8 cellular contexts compared by ENCODE assay signal in the genomic region with DNA sequence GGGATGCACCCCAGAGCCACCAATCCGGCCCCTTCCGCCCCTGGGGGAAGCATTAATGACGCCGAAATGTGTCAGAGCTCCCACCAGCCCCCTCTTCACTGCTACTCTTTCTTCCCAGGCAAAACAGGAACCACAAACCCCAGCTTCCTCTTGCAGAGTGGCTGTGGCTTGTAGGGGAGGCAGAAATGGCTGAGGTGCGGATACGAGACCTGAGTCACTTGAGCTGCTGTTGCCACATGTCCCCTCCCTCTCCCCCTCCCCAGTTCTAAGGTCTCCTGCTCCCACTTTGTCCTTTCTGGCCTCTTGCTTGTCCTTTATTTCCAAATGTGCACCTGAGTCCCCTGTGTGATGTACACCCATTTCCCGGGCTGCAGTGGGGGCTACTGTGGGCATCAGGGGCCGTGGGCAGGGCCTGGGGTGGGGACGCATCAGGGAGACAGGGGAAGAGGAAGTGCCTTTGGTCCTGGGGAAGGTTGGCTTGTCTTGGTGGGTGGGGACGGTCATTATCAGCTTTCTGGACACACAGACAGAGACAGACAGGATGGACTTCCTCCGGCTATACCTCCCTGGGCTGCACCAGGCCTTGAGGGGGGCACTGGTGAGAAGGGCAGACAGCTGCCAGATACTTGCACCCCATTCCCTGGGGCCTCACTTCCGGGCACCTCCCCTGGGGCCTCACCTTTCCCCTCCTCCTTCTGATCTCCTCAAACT. TPM values are rescaled to one million over a fixed set of nuclear protein-coding genes. Genes with fewer than 3 reads are reported as not detected.
DNase-seq lines count a peak whose midpoint lies in the region; ATAC-seq lines count a peak whose summit lies in the region.

A gene with protein sequence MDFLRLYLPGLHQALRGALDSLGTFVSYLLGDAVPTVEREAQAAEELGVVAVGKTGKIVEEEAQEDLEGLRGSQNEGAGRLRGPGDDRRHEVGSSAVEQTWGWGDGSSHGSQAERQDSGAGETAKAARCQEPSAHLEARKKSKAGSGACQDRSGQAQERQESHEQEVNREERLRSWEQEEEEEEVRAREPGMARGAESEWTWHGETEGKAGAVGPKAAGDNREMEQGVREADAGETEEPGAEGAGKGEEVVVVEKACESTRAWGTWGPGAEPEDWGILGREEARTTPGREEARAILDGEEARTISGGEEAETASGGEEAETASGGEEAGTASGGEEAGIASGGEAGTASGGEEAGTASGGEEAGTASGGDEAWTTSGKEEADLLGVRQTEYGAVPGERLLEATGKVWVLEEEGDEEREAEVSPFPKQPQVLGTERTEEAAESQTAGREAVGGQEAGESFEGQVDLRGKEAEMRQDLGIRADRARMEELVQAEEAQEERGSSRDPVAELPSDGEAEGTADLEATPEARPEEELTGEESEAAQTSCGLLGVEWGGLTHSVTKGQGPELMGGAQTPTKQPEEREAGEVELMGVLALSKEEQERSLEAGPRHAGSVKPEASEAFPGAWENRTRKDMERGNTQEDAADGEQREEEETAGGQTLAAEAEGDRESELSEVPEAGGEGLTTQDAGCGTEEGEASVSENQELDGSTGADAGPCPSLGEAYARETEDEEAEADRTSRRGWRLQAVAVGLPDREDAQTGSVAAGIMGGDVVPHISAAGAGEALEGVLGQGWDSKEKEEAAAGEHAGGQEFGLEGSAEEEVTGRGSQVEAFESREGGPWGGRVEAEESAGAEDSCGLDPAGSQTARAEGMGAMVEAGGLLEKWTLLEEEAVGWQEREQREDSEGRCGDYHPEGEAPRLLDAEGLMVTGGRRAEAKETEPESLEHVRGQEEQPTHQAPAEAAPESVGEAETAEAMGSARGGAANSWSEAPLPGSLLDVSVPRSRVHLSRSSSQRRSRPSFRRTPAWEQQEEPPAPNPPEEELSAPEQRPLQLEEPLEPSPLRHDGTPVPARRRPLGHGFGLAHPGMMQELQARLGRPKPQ (plus strand): TSS at position 503 of the 711 bp plus-strand sequence. CDS start 39 bp downstream, at position 542.

- peak within 1 kb of the TSS; percentile 48 to 60 for H3K4me3 ChIP-seq in duodenal mucosa (ENCODE audit: low read depth in 1 of 2, low read length in 2 of 2)
- H3K4me3 ChIP-seq in MG63: no peak within 1 kb of the TSS

- H3K9me3 ChIP-seq in duodenal mucosa (ENCODE audit: control insufficient read depth in 1 of 2, low read length in 2 of 2) (no peaks in the 10 kb centered on the region), MG63 (no peaks in the 10 kb centered on the region)

- ATAC-seq in GM18868 (IDR thresholded peaks at IDR 0.05; ENCODE audit: unreplicated experiment) (peak; percentile 61), HG03469 (IDR thresholded peaks at IDR 0.05; ENCODE audit: unreplicated experiment) (peak; percentile 39)

- DNase-seq in activated CD4-positive, alpha-beta T cell treated with anti-CD3 and anti-CD28 coated beads for 1 hour: peak; percentile 72
- peak; percentile 70 to 76 for DNase-seq in stimulated activated CD4-positive, alpha-beta T cell treated with anti-CD3 and anti-CD28 coated beads, Interleukin-12 subunit alpha, Interleukin-12 subunit beta, amount 100 ng/mL, for 24 hours (ENCODE audit: low read depth in 2 of 2)
- DNase-seq in NCI-H1417 (lab: John Stamatoyannopoulos, UW) (no peak), MG63 (no peak), NCI-H82 (lab: John Stamatoyannopoulos, UW) (no peak)

- peak within 1 kb of the TSS; percentile 53 to 54 for H3K9ac ChIP-seq in duodenal mucosa (ENCODE audit: low read depth in 1 of 2, low read length in 2 of 2)

- no peaks in the 10 kb centered on the region for H3K27me3 ChIP-seq in duodenal mucosa (ENCODE audit: control insufficient read depth in 1 of 2, insufficient read depth in 2 of 2, low read length in 2 of 2)
- H3K27me3 ChIP-seq in MG63: no peaks in the 10 kb centered on the region

- H3K36me3 ChIP-seq in duodenal mucosa (ENCODE audit: control insufficient read depth in 1 of 2, insufficient read depth in 2 of 2, low read length in 2 of 2) (peaks cover 0 to 1% of the 10 kb centered on the region in 2 donors), MG63 (peaks cover under 1% of the 10 kb centered on the region; the same call in 1 of the 2 replicates)

- peaks cover 0 to 19% of the 10 kb centered on the region in 2 donors for H3K4me1 ChIP-seq in duodenal mucosa (ENCODE audit: control insufficient read depth in 1 of 2, insufficient read depth in 2 of 2, low read length in 2 of 2)

- H3K27ac ChIP-seq in duodenal mucosa (ENCODE audit: low read depth, low read length): peak within 1 kb of the TSS; percentile 73

RNA-seq across cellular contexts. Expression of the gene that starts here (rescaled TPM):
- not detected in 2 replicates for total RNA-seq in MG63 (2014; rRNA removed; shearing (Covaris generic); ENCODE audit: low replicate concordance)

Comparison
In these comparisons a context has a peak if more than half of its experiments do, and no peak if none do; other contexts are left out.
1. DNase-seq: peak in activated CD4-positive, alpha-beta T cell treated with anti-CD3 and anti-CD28 coated beads for 1 hour (single experiment) and stimulated activated CD4-positive, alpha-beta T cell treated with anti-CD3 and anti-CD28 coated beads, Interleukin-12 subunit alpha, Interleukin-12 subunit beta, amount 100 ng/mL, for 24 hours (2 of 2); none in NCI-H1417 (0 of 3), MG63 (single experiment) and NCI-H82 (single experiment).